In genomic region chr3:153159771-153160397, GRCh38 we compare ENCODE assay signal across 8 cellular contexts. TPM values are rescaled to one million over a fixed set of nuclear protein-coding genes. Genes with fewer than 3 reads are reported as not detected.
DNase-seq lines count a peak whose midpoint lies in the region; ATAC-seq and TF ChIP-seq lines count a peak whose summit lies in the region.

No MANE protein-coding gene starts in this region.

- H3K27me3 ChIP-seq in CD4-positive, alpha-beta T cell (ENCODE audit: control insufficient read depth, insufficient read depth, low read length) = no peaks in the 10 kb centered on the region
- no peaks in the 10 kb centered on the region for H3K27me3 ChIP-seq in PC-9 (ENCODE audit: insufficient read depth, low read depth)

- intact Hi-C loops in CD4-positive, alpha-beta T cell (cut with DNase I, micrococcal nuclease) = loop anchor here (2.0 to 10.0 kb wide), 10 partner anchors 62 to 1162 kb away; partner anchors contain the start of gene DHX36 (in 2 of the 2)
- intact Hi-C loops in PC-9 (cut with micrococcal nuclease; ENCODE audit: unreplicated experiment) = loop anchor here (1.0 to 10.0 kb wide), 8 partner anchors 22 to 815 kb away; no protein-coding TSS in a partner anchor

- TF ChIP-seq CTCF in CD4-positive, alpha-beta T cell (IDR thresholded peaks at IDR 0.05) = no peak
- no peak for TF ChIP-seq CTCF in PC-9 (conservative IDR thresholded peaks at IDR 0.05)
- no peak for TF ChIP-seq CTCF in epithelial cell of esophagus (IDR thresholded peaks at IDR 0.05; ENCODE audit: insufficient read depth, low read depth, low read length, missing control alignments)
- TF ChIP-seq CTCF in osteocyte (IDR thresholded peaks at IDR 0.05) = no peak

- POLR2A ChIA-PET in CD4-positive, alpha-beta T cell (lab: Charles Lee) = interaction anchor here (1.2 to 7.8 kb wide), 10 partner anchors 13 to 1165 kb away, joined by 3 to 101 read pairs (median 12); partner anchors contain the start of gene DHX36
- POLR2A ChIA-PET in PC-9 (lab: Charles Lee; ENCODE audit: unreplicated experiment) = interaction anchor here (0.5 to 1.9 kb wide), 9 partner anchors 29 to 1855 kb away, joined by 3 to 48 read pairs (median 7); no protein-coding TSS in a partner anchor

- H3K9me3 Mint-ChIP-seq in CD4-positive, alpha-beta T cell = no peaks in the 10 kb centered on the region
- no peaks in the 10 kb centered on the region for H3K9me3 Mint-ChIP-seq in osteocyte (ENCODE audit: unreplicated experiment)

- H3K36me3 ChIP-seq in PC-9 (ENCODE audit: low read depth) = peaks cover 5% of the 10 kb centered on the region; the same call in 1 of the 2 replicates

- H3K4me3 ChIP-seq in PC-9 (peak overlapping the region; percentile 97), epithelial cell of esophagus (ENCODE audit: low read length) (peak overlapping the region; percentile 75)

- peaks cover 30% of the 10 kb centered on the region for H3F3A ChIP-seq in PC-9 (ENCODE audit: insufficient read depth, low read depth)

- no peaks in the 10 kb centered on the region for H3K9me2 ChIP-seq in PC-9 (ENCODE audit: insufficient read depth)

- peaks cover 28% of the 10 kb centered on the region for H3K79me2 ChIP-seq in PC-9 (ENCODE audit: low read depth)

- H3K27me3 Mint-ChIP-seq in CD4-positive, alpha-beta T cell = no peaks in the 10 kb centered on the region
- H3K27me3 Mint-ChIP-seq in osteocyte (ENCODE audit: unreplicated experiment) = no peaks in the 10 kb centered on the region

- H3K9me3 ChIP-seq in CD4-positive, alpha-beta T cell (ENCODE audit: control insufficient read depth, low read length) = no peaks in the 10 kb centered on the region
- H3K9me3 ChIP-seq in PC-9 (ENCODE audit: insufficient read depth, low read depth) = no peaks in the 10 kb centered on the region

- DNase-seq in CD4-positive, alpha-beta T cell = no peak
- DNase-seq in PC-9 (no peak), epithelial cell of esophagus (ENCODE audit: low read depth) (no peak), osteocyte (ENCODE audit: extremely low spot score, unreplicated experiment) (no peak), NCI-H1092 treated with DMSO at 0.1 percent for 48 hours (lab: John Stamatoyannopoulos, UW) (no peak), putamen (ENCODE audit: low spot score) (no peak)

- H2AFZ ChIP-seq in PC-9 = peak overlapping the region; percentile 78

- TSS peak; percentile 9 for BruUV-seq in PC-9 (replicated peaks; lab: Mats Ljungman, UMichigan)

- peak overlapping the region; percentile 100 for H3K4me3 Mint-ChIP-seq in CD4-positive, alpha-beta T cell
- peak overlapping the region; percentile 97 for H3K4me3 Mint-ChIP-seq in osteocyte (ENCODE audit: unreplicated experiment)

- no peak for ATAC-seq in CD4-positive, alpha-beta T cell (ENCODE audit: poor library complexity)
- ATAC-seq in GM18519 (IDR thresholded peaks at IDR 0.05; ENCODE audit: low FRiP score, unreplicated experiment) (no peak), GM19324 (IDR thresholded peaks at IDR 0.05; ENCODE audit: low FRiP score, unreplicated experiment) (no peak)

- CTCF ChIA-PET in CD4-positive, alpha-beta T cell (lab: Charles Lee) = interaction anchor here (0.8 to 1.7 kb wide), 2 partner anchors 127 to 131 kb away, joined by 3 to 6 read pairs; no protein-coding TSS in a partner anchor
- CTCF ChIA-PET in PC-9 (lab: Charles Lee) = interaction anchor here (1.2 to 1.7 kb wide), 3 partner anchors 109 to 117 kb away, joined by 3 to 14 read pairs (median 3); no protein-coding TSS in a partner anchor

- peaks cover 13% of the 10 kb centered on the region for H4K20me1 ChIP-seq in PC-9 (ENCODE audit: insufficient read depth)

- peak overlapping the region; percentile 66 for H3K27ac ChIP-seq in CD4-positive, alpha-beta T cell (ENCODE audit: low read depth, low read length)
- H3K27ac ChIP-seq in PC-9 = peak overlapping the region; percentile 93

- peaks cover 37% of the 10 kb centered on the region for H3K4me1 Mint-ChIP-seq in CD4-positive, alpha-beta T cell (ENCODE audit: low read depth)
- H3K4me1 Mint-ChIP-seq in osteocyte (ENCODE audit: unreplicated experiment) = peaks cover 20% of the 10 kb centered on the region

- H3K4me1 ChIP-seq in PC-9 (replicated peaks; ENCODE audit: insufficient read depth) = peaks cover 28% of the 10 kb centered on the region

- H3K36me3 Mint-ChIP-seq in CD4-positive, alpha-beta T cell (ENCODE audit: low read depth) = peaks cover 27% of the 10 kb centered on the region
- peaks cover 6% of the 10 kb centered on the region for H3K36me3 Mint-ChIP-seq in osteocyte (ENCODE audit: unreplicated experiment)

- peak overlapping the region; percentile 76 for H3K4me2 ChIP-seq in PC-9

- peak overlapping the region; percentile 95 for H3K27ac Mint-ChIP-seq in CD4-positive, alpha-beta T cell
- peak overlapping the region; percentile 99 for H3K27ac Mint-ChIP-seq in osteocyte (ENCODE audit: unreplicated experiment)

RNA-seq across cellular contexts. Expression of gene RAP2B, which starts 2.1 kb away (rescaled TPM):
- total RNA-seq in CD4-positive, alpha-beta T cell = 10 to 100 TPM; 13.8 to 14.8 TPM
- 31.1 and 38.2 TPM in 2 replicates for total RNA-seq in PC-9 (2021)
- 14.6 and 15.9 TPM in 2 replicates for total RNA-seq in osteocyte
